ENCODE assay signal across 10 cellular contexts in the genomic region with DNA sequence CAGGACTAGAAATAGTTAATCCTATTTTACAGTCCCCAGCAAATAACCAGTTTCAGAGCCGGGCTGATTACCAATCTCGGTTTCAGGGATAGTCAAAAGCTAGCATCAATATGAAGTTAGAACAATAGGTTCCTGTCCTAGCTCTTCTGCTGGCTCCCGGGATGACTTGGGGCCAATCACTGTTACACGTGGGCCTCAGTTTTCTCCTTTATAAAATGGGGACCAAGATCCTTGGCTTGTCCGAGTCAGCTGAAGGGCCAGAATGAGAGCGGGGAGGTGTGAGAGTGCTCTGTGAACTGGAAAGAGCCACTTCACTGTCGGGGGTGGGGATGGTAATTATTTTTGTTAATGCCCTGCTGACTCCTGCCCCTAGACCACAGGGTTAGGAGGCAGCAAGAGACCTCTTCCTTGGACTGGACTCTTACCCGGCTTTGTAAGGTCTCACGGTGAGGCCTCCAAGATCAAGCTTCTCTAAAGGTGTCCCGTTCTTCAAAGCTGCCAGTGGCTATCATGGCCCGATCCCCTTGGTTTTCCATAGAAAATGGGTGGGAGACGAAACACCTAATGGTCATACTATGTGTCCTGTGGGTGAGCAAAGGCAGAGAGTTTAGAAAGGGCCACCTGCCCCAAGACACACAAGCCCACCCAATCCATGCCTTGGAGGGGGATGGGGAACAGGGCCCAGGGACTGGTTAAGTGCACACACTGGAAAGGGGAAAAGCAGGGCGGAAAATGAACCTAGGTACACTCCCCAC.
DNase-seq lines count a peak whose midpoint lies in the region; ATAC-seq and TF ChIP-seq lines count a peak whose summit lies in the region.
"Had no signal": no experiment of that assay in that cellular context is flagged by ENCODE, and none has a peak within 500 bp of the region (broad histone marks: within the 10 kb centered on the region; RNA-seq: fewer than 3 reads in every experiment).

No MANE protein-coding gene starts in this region.

- H3K4me2 ChIP-seq in DOHH2 (ENCODE audit: low read length) (peak overlapping the region; percentile 94), parathyroid adenoma (ENCODE audit: low read length) (no peak overlapping the region)

- H3K36me3 ChIP-seq in DOHH2 (ENCODE audit: control insufficient read depth, low read length), result peaks cover 63% of the 10 kb centered on the region
- peaks cover 40% of the 10 kb centered on the region for H3K36me3 ChIP-seq in effector memory CD4-positive, alpha-beta T cell (ENCODE audit: control insufficient read depth, insufficient read depth, low read length)
- no peaks in the 10 kb centered on the region for H3K36me3 ChIP-seq in parathyroid adenoma (ENCODE audit: control insufficient read depth, insufficient read depth, low read length)

- peaks cover 52% of the 10 kb centered on the region for H4K20me1 ChIP-seq in DOHH2 (ENCODE audit: control insufficient read depth, insufficient read depth, low read depth, low read length)

- H3K4me1 ChIP-seq in DOHH2 (ENCODE audit: control insufficient read depth, low read length), result peaks cover 77% of the 10 kb centered on the region
- H3K4me1 ChIP-seq in effector memory CD4-positive, alpha-beta T cell (ENCODE audit: control insufficient read depth, insufficient read depth, low read length, poor library complexity, severe bottlenecking), result peaks cover 58% of the 10 kb centered on the region
- no peaks in the 10 kb centered on the region for H3K4me1 ChIP-seq in parathyroid adenoma

- H3K27me3 ChIP-seq in DOHH2 (ENCODE audit: control insufficient read depth, low read length), result no peaks in the 10 kb centered on the region
- H3K27me3 ChIP-seq in effector memory CD4-positive, alpha-beta T cell (replicated peaks; ENCODE audit: control insufficient read depth, insufficient read depth, low read length, poor library complexity, severe bottlenecking), result no peaks in the 10 kb centered on the region
- H3K27me3 ChIP-seq in parathyroid adenoma (ENCODE audit: control insufficient read depth, insufficient read depth, low read length), result no peaks in the 10 kb centered on the region

- H3K9me3 ChIP-seq in DOHH2 (ENCODE audit: control insufficient read depth, insufficient read depth, low read length) (no peaks in the 10 kb centered on the region), parathyroid adenoma (ENCODE audit: control insufficient read depth, low read length) (no peaks in the 10 kb centered on the region)
- H3K9me3 ChIP-seq in effector memory CD4-positive, alpha-beta T cell (ENCODE audit: control insufficient read depth, low read length), result no peaks in the 10 kb centered on the region

- H3K4me3 ChIP-seq in DOHH2 (ENCODE audit: low read length) (peak overlapping the region; percentile 99), parathyroid adenoma (ENCODE audit: low read depth, low read length) (peak overlapping the region; percentile 78), foreskin fibroblast (ENCODE audit: low read depth in 1 of 2, low read length in 2 of 2) (no peak overlapping the region)
- H3K4me3 ChIP-seq in effector memory CD4-positive, alpha-beta T cell (ENCODE audit: insufficient read depth, low read depth, low read length, poor library complexity, severe bottlenecking), result peak overlapping the region; percentile 71

- H3K9me2 ChIP-seq in DOHH2 (replicated peaks; ENCODE audit: control insufficient read depth, low read length), result no peaks in the 10 kb centered on the region

- H3K27ac ChIP-seq in DOHH2 (ENCODE audit: low read depth, low read length) (peak overlapping the region; percentile 95), parathyroid adenoma (no peak overlapping the region)
- H3K27ac ChIP-seq in effector memory CD4-positive, alpha-beta T cell (ENCODE audit: insufficient read depth, low read length, poor library complexity, severe bottlenecking), result peak overlapping the region; percentile 92

- ATAC-seq in GM18861 (IDR thresholded peaks at IDR 0.05; ENCODE audit: unreplicated experiment), result no peak

- no peak overlapping the region for H3K9ac ChIP-seq in parathyroid adenoma

- no peak overlapping the region for H2AFZ ChIP-seq in parathyroid adenoma

- H3K79me2 ChIP-seq in DOHH2 (ENCODE audit: control insufficient read depth, low read length) (peaks cover 67% of the 10 kb centered on the region), parathyroid adenoma (no peaks in the 10 kb centered on the region)

- TF ChIP-seq CTCF in DOHH2 (IDR thresholded peaks at IDR 0.05; ENCODE audit: low read depth, low read length, poor library complexity, severe bottlenecking), result no peak
- TF ChIP-seq CTCF in parathyroid adenoma (IDR thresholded peaks at IDR 0.05), result no peak
- no peak for TF ChIP-seq CTCF in foreskin fibroblast (IDR thresholded peaks at IDR 0.05; ENCODE audit: low read depth, low read length)

- peaks cover 70% of the 10 kb centered on the region for H3F3A ChIP-seq in DOHH2 (ENCODE audit: control insufficient read depth, insufficient read depth)

- DNase-seq in NCI-H69 (lab: John Stamatoyannopoulos, UW), result peak; percentile 41
- DNase-seq in effector memory CD4-positive, alpha-beta T cell, result no peak
- DNase-seq in NCI-H774 (lab: John Stamatoyannopoulos, UW), result no peak
- DNase-seq in Kasumi-1 (lab: John Stamatoyannopoulos, UW), result no peak
- no peak for DNase-seq in foreskin fibroblast
- DNase-seq: KG1, midbrain had no signal

Comparison
In these comparisons a context has a peak if more than half of its experiments do, and no peak if none do; other contexts are left out.
1. H3K4me3 ChIP-seq: peak in DOHH2 (single experiment), effector memory CD4-positive, alpha-beta T cell (single experiment) and parathyroid adenoma (single experiment); none in foreskin fibroblast (0 of 2).